In genomic region chr15:50137330-50137761, GRCh38 we compare ENCODE assay signal across 10 cellular contexts. TPM values are rescaled to one million over a fixed set of nuclear protein-coding genes. Genes with fewer than 3 reads are reported as not detected.
A peak's percentile ranks its signal among the peaks of the same experiment; 100 is the strongest.
DNase-seq lines count a peak whose midpoint lies in the region; TF ChIP-seq lines count a peak whose summit lies in the region.
"Had no signal": no experiment of that assay in that cellular context is flagged by ENCODE, and none has a peak within 500 bp of the region (broad histone marks: within the 10 kb centered on the region; RNA-seq: fewer than 3 reads in every experiment).

No MANE protein-coding gene starts in this region.

- peak; percentile 15 to 17 for DNase-seq in activated CD4-positive, alpha-beta T cell treated with anti-CD3 and anti-CD28 coated beads for 24 hours (ENCODE audit: low read depth in 2 of 2)
- no peak for DNase-seq in activated CD4-positive, alpha-beta T cell treated with anti-CD3 and anti-CD28 coated beads, Interleukin-2, amount 50 U/mL, for 4 hours
- DNase-seq in SJSA1 (ENCODE audit: low read depth in 1 of 2, low spot score in 2 of 2) (peak; percentile 62 to 65), fibroblast of lung (ENCODE audit: low read depth in 2 of 2) (peak; percentile 99), NCI-H2171 (lab: John Stamatoyannopoulos, UW) (no peak), right atrium auricular region (ENCODE audit: low spot score) (no peak), G401 (ENCODE audit: low spot score) (no peak)
- DNase-seq in stimulated activated CD8-positive, alpha-beta memory T cell treated with anti-CD3 and anti-CD28 coated beads, Interleukin-7, amount 100 ng/mL, for 48 hours (ENCODE audit: extremely low read depth in 1 of 2, low read depth in 1 of 2), result peak; percentile 21 to 56
- DNase-seq: NCI-H1694 had no signal

- no peaks in the 10 kb centered on the region for H4K20me1 ChIP-seq in fibroblast of lung (ENCODE audit: control insufficient read depth, extremely low read depth, insufficient read depth, low read length)

- H3K9ac ChIP-seq in fibroblast of lung (ENCODE audit: insufficient read depth, low read length), result peak overlapping the region; percentile 5

- H3K4me1 ChIP-seq in SJSA1 (replicated peaks), result peaks cover 36% of the 10 kb centered on the region
- peaks cover 13% of the 10 kb centered on the region for H3K4me1 ChIP-seq in fibroblast of lung (ENCODE audit: control insufficient read depth, extremely low read depth, insufficient read depth, low read length)
- no peaks in the 10 kb centered on the region for H3K4me1 ChIP-seq in right atrium auricular region

- no peak overlapping the region for H2AFZ ChIP-seq in fibroblast of lung (ENCODE audit: low read length)

- no peaks in the 10 kb centered on the region for H3K79me2 ChIP-seq in fibroblast of lung (ENCODE audit: control insufficient read depth, insufficient read depth, low read length)

- H3K36me3 ChIP-seq in SJSA1 (no peaks in the 10 kb centered on the region), fibroblast of lung (ENCODE audit: control insufficient read depth, insufficient read depth, low read length) (no peaks in the 10 kb centered on the region), right atrium auricular region (no peaks in the 10 kb centered on the region)

- H3K4me3 ChIP-seq in SJSA1 (no peak overlapping the region), fibroblast of lung (replicated peaks in 1 of 4; ENCODE audit: control extremely low read depth in 1 of 4, insufficient read depth in 1 of 4, low read depth in 3 of 4, low read length in 4 of 4) (no peak overlapping the region), right atrium auricular region (no peak overlapping the region)
- H3K4me3 ChIP-seq: lung had no signal

- peak overlapping the region; percentile 43 for H3K27ac ChIP-seq in SJSA1
- H3K27ac ChIP-seq in fibroblast of lung (ENCODE audit: insufficient read depth, low read length), result peak overlapping the region; percentile 87
- H3K27ac ChIP-seq in right atrium auricular region, result no peak overlapping the region

- H3K4me2 ChIP-seq in fibroblast of lung (ENCODE audit: extremely low read depth, insufficient read depth, low read length), result peak overlapping the region; percentile 21

- TF ChIP-seq CTCF in fibroblast of lung (conservative IDR thresholded peaks at IDR 0.05 in 1 of 2, IDR thresholded peaks at IDR 0.05 in 1 of 2; ENCODE audit: low read depth in 1 of 2, low read length in 2 of 2), result no peak
- TF ChIP-seq CTCF in right atrium auricular region (IDR thresholded peaks at IDR 0.05), result no peak

- H3K27me3 ChIP-seq in SJSA1 (replicated peaks) (no peaks in the 10 kb centered on the region), fibroblast of lung (ENCODE audit: control insufficient read depth, insufficient read depth, low read length) (no peaks in the 10 kb centered on the region), right atrium auricular region (no peaks in the 10 kb centered on the region)

- H3K9me3 ChIP-seq in SJSA1 (replicated peaks), result no peaks in the 10 kb centered on the region
- H3K9me3 ChIP-seq in fibroblast of lung (ENCODE audit: control insufficient read depth, insufficient read depth, low read depth, low read length), result no peaks in the 10 kb centered on the region
- H3K9me3 ChIP-seq in right atrium auricular region, result no peaks in the 10 kb centered on the region

- in situ Hi-C loops in G401 (cut with HindIII; ENCODE audit: low sequenced_read_pairs), result no loop called here

RNA-seq across cellular contexts. Expression of gene ATP8B4, which starts 18.3 kb away (rescaled TPM):
- total RNA-seq in SJSA1 (2014; rRNA removed; shearing (Covaris generic)), result 0.16 TPM in 1 of 2 replicates, not detected in the other
- 7.4 and 19.5 TPM in 2 replicates for total RNA-seq in fibroblast of lung
- 1.5 and 3.5 TPM in 2 replicates for polyA plus RNA-seq in fibroblast of lung
- polyA plus RNA-seq in fibroblast of lung (2012), result 0.75 and 1.6 TPM in 2 replicates
- polyA minus RNA-seq in fibroblast of lung (ENCODE audit: low replicate concordance), result 0.22 and 0.75 TPM in 2 replicates
- total RNA-seq in right atrium auricular region, result 1 to 10 TPM; 2.0 to 2.5 TPM
- 3.5 TPM in 1 of 2 replicates, not detected in the other for total RNA-seq in G401 (2014; rRNA removed; shearing (Covaris generic))

RNA-seq across cellular contexts. Expression of gene SLC27A2, which starts 44.6 kb away (rescaled TPM):
- total RNA-seq in SJSA1 (2014; rRNA removed; shearing (Covaris generic)), result 0.13 TPM in 1 of 2 replicates, not detected in the other
- under 0.01 and 0.66 TPM in 2 replicates for total RNA-seq in fibroblast of lung
- 0.23 and 0.49 TPM in 2 replicates for polyA plus RNA-seq in fibroblast of lung
- 0.23 and 0.35 TPM in 2 replicates for polyA plus RNA-seq in fibroblast of lung (2012)
- polyA minus RNA-seq in fibroblast of lung (ENCODE audit: low replicate concordance), result not detected in 2 replicates
- not detected for total RNA-seq in right atrium auricular region
- total RNA-seq in G401 (2014; rRNA removed; shearing (Covaris generic)), result 0.06 TPM in 1 of 2 replicates, not detected in the other

Comparison
In these comparisons a context has a peak if more than half of its experiments do, and no peak if none do; other contexts are left out.
1. DNase-seq: peak in activated CD4-positive, alpha-beta T cell treated with anti-CD3 and anti-CD28 coated beads for 24 hours (2 of 2), SJSA1 (2 of 2), fibroblast of lung (2 of 2) and stimulated activated CD8-positive, alpha-beta memory T cell treated with anti-CD3 and anti-CD28 coated beads, Interleukin-7, amount 100 ng/mL, for 48 hours (2 of 2); none in activated CD4-positive, alpha-beta T cell treated with anti-CD3 and anti-CD28 coated beads, Interleukin-2, amount 50 U/mL, for 4 hours (0 of 2), NCI-H2171 (single experiment), right atrium auricular region (single experiment) and G401 (single experiment).
2. H3K27ac ChIP-seq: peak in SJSA1 (single experiment) and fibroblast of lung (single experiment); none in right atrium auricular region (0 of 2).